1 cellular context compared by ENCODE assay signal in the genomic region with DNA sequence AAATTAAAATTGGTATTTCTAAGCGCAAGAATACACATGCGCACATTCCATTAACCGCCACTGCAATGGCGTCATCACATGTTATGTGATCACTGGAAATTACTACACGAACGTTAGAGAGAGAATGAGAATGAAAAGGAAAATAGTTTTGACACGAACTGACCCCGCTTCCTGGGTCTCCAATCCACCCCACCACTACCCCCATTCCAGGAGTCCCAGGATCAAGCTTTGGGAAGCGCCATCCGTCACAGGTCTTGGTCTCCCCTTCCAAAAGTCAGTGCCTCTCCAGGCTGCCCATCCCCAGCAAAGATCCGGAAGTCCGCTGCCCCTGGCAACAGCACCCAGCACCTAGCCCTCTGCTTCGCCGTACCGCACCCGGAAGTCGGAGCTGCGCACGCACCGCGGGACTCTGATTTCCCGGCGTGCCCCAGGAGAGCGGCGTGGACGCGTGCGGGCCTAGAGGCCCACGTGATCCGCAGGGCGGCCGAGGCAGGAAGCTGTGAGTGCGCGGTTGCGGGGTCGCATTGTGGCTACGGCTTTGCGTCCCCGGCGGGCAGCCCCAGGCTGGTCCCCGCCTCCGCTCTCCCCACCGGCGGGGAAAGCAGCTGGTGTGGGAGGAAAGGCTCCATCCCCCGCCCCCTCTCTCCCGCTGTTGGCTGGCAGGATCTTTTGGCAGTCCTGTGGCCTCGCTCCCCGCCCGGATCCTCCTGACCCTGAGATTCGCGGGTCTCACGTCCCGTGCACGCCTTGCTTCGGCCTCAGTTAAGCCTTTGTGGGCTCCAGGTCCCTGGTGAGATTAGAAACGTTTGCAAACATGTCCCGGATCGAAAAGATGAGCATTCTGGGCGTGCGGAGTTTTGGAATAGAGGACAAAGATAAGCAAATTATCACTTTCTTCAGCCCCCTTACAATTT.
TF ChIP-seq lines count a peak whose summit lies in the region.

Gene RAD50, plus strand, starts transcription at position 467 of the 914 bp plus-strand sequence. Its CDS starts 348 bp downstream, at position 815.

TF ChIP-seq in K562, 482 proteins besides CTCF, POLR2A, EP300 and RAD21 (continued from another document and continues in another):
- TF ChIP-seq PRDM10 (IDR thresholded peaks at IDR 0.05; ENCODE audit: partially characterized antibody) (peak; percentile 96), FOXP4 (CRISPR knock-in tag; IDR thresholded peaks at IDR 0.05; ENCODE audit: borderline replicate concordance) (0 out of 2 replicates have a peak, but pooled peaks have one; percentile 31), BHLHE40 (IDR thresholded peaks at IDR 0.05; ENCODE audit: low read length) (peak; percentile 98), FUS (optimal IDR thresholded peaks at IDR 0.05; ENCODE audit: low read depth, low read length) (no peak), ZNF431 (CRISPR knock-in tag; IDR thresholded peaks at IDR 0.05) (peak; percentile 79), ZNF239 (CRISPR knock-in tag; IDR thresholded peaks at IDR 0.05) (peak; percentile 39; the same call in 1 of the 2 replicates), ESRRB (CRISPR knock-in tag; IDR thresholded peaks at IDR 0.05; ENCODE audit: borderline replicate concordance) (no peak), FOSL1 (tag; conservative IDR thresholded peaks at IDR 0.05) (no peak), CBX1 (IDR thresholded peaks at IDR 0.05; ENCODE audit: low read depth) (peak; percentile 91), E4F1 (CRISPR knock-in tag; IDR thresholded peaks at IDR 0.05; ENCODE audit: borderline replicate concordance) (no peak), CTBP1 (IDR thresholded peaks at IDR 0.05; ENCODE audit: borderline replicate concordance) (peak; percentile 85), MEF2D (tag; conservative IDR thresholded peaks at IDR 0.05; ENCODE audit: low read depth) (peak; percentile 25; the same call in 1 of the 2 replicates), EHMT2 (IDR thresholded peaks at IDR 0.05) (no peak), E2F5 (CRISPR knock-in tag; IDR thresholded peaks at IDR 0.05) (0 out of 2 replicates have a peak, but pooled peaks have one; percentile 47), MED1 (CRISPR knock-in tag; IDR thresholded peaks at IDR 0.05; ENCODE audit: borderline replicate concordance) (no peak), BMI1 (IDR thresholded peaks at IDR 0.05; ENCODE audit: low read length) (peak; percentile 73), ZNF311 (CRISPR knock-in tag; IDR thresholded peaks at IDR 0.05) (peak; percentile 59; the same call in 1 of the 2 replicates), SIN3B (IDR thresholded peaks at IDR 0.05; ENCODE audit: low read depth) (0 out of 2 replicates have a peak, but pooled peaks have one; percentile 29), ZNF77 (CRISPR knock-in tag; IDR thresholded peaks at IDR 0.05) (no peak), RNF2 (IDR thresholded peaks at IDR 0.05) (peak; percentile 94), FOXJ2 (tag; IDR thresholded peaks at IDR 0.05) (peak; percentile 64; the same call in 1 of the 2 replicates), ARID2 (IDR thresholded peaks at IDR 0.05) (no peak), MLX (CRISPR knock-in tag; conservative IDR thresholded peaks at IDR 0.05) (peak; percentile 70 to 85; a peak in 1 of 4 replicates), ZNF12 (CRISPR knock-in tag; IDR thresholded peaks at IDR 0.05) (peak; percentile 83; the same call in 1 of the 2 replicates), ZNF444 (CRISPR knock-in tag; IDR thresholded peaks at IDR 0.05) (peak; percentile 69), GABPB2 (CRISPR knock-in tag; conservative IDR thresholded peaks at IDR 0.05) (no peak; the same call in 1 of the 2 replicates), HDAC2 (IDR thresholded peaks at IDR 0.05) (peak; percentile 87), KLF6 (CRISPR knock-in tag; IDR thresholded peaks at IDR 0.05; ENCODE audit: borderline replicate concordance) (peak; percentile 66; the same call in 1 of the 2 replicates), SMARCE1 (IDR thresholded peaks at IDR 0.05) (0 out of 2 replicates have a peak, but pooled peaks have one; percentile 31), BDP1 (IDR thresholded peaks at IDR 0.05; ENCODE audit: insufficient read depth, insufficient read length) (no peak), ZFX (CRISPR knock-in tag; IDR thresholded peaks at IDR 0.05) (peak; percentile 98), SP2 (IDR thresholded peaks at IDR 0.05; ENCODE audit: extremely low read depth, low read depth, low read length, poor library complexity, severe bottlenecking) (no peak)
- TF ChIP-seq, protein P1, sequence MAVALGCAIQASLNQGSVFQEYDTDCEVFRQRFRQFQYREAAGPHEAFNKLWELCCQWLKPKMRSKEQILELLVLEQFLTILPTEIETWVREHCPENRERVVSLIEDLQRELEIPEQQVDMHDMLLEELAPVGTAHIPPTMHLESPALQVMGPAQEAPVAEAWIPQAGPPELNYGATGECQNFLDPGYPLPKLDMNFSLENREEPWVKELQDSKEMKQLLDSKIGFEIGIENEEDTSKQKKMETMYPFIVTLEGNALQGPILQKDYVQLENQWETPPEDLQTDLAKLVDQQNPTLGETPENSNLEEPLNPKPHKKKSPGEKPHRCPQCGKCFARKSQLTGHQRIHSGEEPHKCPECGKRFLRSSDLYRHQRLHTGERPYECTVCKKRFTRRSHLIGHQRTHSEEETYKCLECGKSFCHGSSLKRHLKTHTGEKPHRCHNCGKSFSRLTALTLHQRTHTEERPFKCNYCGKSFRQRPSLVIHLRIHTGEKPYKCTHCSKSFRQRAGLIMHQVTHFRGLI (CRISPR knock-in tag; IDR thresholded peaks at IDR 0.05) = no peak
- TF ChIP-seq, protein P2, sequence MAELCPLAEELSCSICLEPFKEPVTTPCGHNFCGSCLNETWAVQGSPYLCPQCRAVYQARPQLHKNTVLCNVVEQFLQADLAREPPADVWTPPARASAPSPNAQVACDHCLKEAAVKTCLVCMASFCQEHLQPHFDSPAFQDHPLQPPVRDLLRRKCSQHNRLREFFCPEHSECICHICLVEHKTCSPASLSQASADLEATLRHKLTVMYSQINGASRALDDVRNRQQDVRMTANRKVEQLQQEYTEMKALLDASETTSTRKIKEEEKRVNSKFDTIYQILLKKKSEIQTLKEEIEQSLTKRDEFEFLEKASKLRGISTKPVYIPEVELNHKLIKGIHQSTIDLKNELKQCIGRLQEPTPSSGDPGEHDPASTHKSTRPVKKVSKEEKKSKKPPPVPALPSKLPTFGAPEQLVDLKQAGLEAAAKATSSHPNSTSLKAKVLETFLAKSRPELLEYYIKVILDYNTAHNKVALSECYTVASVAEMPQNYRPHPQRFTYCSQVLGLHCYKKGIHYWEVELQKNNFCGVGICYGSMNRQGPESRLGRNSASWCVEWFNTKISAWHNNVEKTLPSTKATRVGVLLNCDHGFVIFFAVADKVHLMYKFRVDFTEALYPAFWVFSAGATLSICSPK (IDR thresholded peaks at IDR 0.05; ENCODE audit: borderline replicate concordance) = no peak
- TF ChIP-seq, protein P3, sequence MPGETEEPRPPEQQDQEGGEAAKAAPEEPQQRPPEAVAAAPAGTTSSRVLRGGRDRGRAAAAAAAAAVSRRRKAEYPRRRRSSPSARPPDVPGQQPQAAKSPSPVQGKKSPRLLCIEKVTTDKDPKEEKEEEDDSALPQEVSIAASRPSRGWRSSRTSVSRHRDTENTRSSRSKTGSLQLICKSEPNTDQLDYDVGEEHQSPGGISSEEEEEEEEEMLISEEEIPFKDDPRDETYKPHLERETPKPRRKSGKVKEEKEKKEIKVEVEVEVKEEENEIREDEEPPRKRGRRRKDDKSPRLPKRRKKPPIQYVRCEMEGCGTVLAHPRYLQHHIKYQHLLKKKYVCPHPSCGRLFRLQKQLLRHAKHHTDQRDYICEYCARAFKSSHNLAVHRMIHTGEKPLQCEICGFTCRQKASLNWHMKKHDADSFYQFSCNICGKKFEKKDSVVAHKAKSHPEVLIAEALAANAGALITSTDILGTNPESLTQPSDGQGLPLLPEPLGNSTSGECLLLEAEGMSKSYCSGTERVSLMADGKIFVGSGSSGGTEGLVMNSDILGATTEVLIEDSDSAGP (CRISPR knock-in tag; IDR thresholded peaks at IDR 0.05) = no peak
